In the genomic region with DNA sequence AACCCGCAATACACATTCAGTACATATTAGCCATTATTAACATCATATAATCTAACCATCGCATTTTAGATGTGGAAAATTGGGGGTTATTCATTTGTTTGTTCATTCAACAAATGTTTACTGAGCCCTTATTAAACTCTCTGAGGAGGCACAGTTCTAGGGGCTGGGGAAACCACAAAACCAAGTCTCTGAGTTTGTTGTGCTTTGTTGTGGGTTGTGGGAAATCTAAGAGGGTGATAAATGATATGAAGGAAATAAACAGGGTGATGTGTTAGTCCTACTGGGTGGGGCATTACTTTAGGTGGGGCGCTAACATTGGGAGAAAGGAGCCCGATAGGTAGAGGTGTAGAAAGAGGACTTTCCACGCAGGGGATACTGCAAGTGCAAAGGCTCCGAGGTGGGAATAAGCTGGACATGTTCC, we compare ENCODE assay signal across 11 cellular contexts.
DNase-seq lines count a peak whose midpoint lies in the region; ATAC-seq and TF ChIP-seq lines count a peak whose summit lies in the region.
"Had no signal": no experiment of that assay in that cellular context is flagged by ENCODE, and none has a peak within 500 bp of the region (broad histone marks: within the 10 kb centered on the region; RNA-seq: fewer than 3 reads in every experiment).

No MANE protein-coding gene starts in this region.

- H3K27me3 ChIP-seq in DND-41 (ENCODE audit: insufficient read depth, low read length, poor library complexity) (peaks cover 39% of the 10 kb centered on the region), left lung (no peaks in the 10 kb centered on the region)

- CTCF ChIA-PET in activated CD8-positive, alpha-beta T cell treated with anti-CD3 and anti-CD28 coated beads for 36 hours (lab: Charles Lee): interaction anchor here (0.6 to 3.0 kb wide), 24 partner anchors 9 to 234 kb away, joined by 3 to 29 read pairs (median 3); partner anchors contain the start of gene CLINT1

- no peak overlapping the region for H3K4me2 ChIP-seq in DND-41 (ENCODE audit: insufficient read depth, low read length)

- H3K36me3 ChIP-seq in DND-41 (ENCODE audit: insufficient read depth, low read length) (no peaks in the 10 kb centered on the region), left lung (no peaks in the 10 kb centered on the region)

- in situ Hi-C loops in KBM-7 (cut with MboI; ENCODE audit: low pct_unique_long_range_greater_than_20kb, low sequenced_read_pairs): no loop called here

- intact Hi-C loops in activated CD8-positive, alpha-beta T cell treated with anti-CD3 and anti-CD28 coated beads for 36 hours (cut with micrococcal nuclease): loop anchor here (5.0 kb wide), 1 partner anchor 177 kb away; no protein-coding TSS in a partner anchor
- intact Hi-C loops in left lung (cut with DNase I): loop anchor here in 1 of 2 donors (10.0 kb wide), 1 partner anchor 169 kb away; no protein-coding TSS in a partner anchor

- H3K79me2 ChIP-seq in DND-41 (ENCODE audit: insufficient read depth, low read length): no peaks in the 10 kb centered on the region

- no peaks in the 10 kb centered on the region for H3K9me3 ChIP-seq in DND-41 (ENCODE audit: insufficient read depth, low read length, severe bottlenecking)
- no peaks in the 10 kb centered on the region for H3K9me3 ChIP-seq in left lung

- peaks cover 25% of the 10 kb centered on the region for H3K27me3 Mint-ChIP-seq in activated CD8-positive, alpha-beta T cell treated with anti-CD3 and anti-CD28 coated beads for 36 hours
- peaks cover 1% of the 10 kb centered on the region for H3K27me3 Mint-ChIP-seq in endothelial cell (ENCODE audit: unreplicated experiment)

- H3K27ac ChIP-seq in DND-41 (ENCODE audit: low read length) (no peak overlapping the region), left lung (no peak overlapping the region)
- H3K27ac ChIP-seq: epithelial cell of prostate, VCaP had no signal

- H3K4me3 ChIP-seq in DND-41 (ENCODE audit: low read depth in 1 of 2, low read length in 2 of 2) (no peak overlapping the region), left lung (no peak overlapping the region)

- H3K4me3 Mint-ChIP-seq in activated CD8-positive, alpha-beta T cell treated with anti-CD3 and anti-CD28 coated beads for 36 hours: no peak overlapping the region
- no peak overlapping the region for H3K4me3 Mint-ChIP-seq in endothelial cell (ENCODE audit: unreplicated experiment)
- H3K4me3 Mint-ChIP-seq: mesothelial cell of epicardium had no signal

- H2AFZ ChIP-seq in DND-41 (ENCODE audit: low read depth, low read length): no peak overlapping the region

- POLR2A ChIA-PET in activated CD8-positive, alpha-beta T cell treated with anti-CD3 and anti-CD28 coated beads for 36 hours (lab: Charles Lee): interaction anchor here (0.9 kb wide), 1 partner anchor 103 kb away, joined by 3 read pairs; no protein-coding TSS in a partner anchor

- DNase-seq in A172 (ENCODE audit: low spot score) (peak; percentile 14), DND-41 (peak; percentile 64), left lung (no peak), KBM-7 (no peak), endothelial cell (ENCODE audit: low spot score) (no peak), NCI-H1436 (lab: John Stamatoyannopoulos, UW) (no peak)
- no peak for DNase-seq in activated CD8-positive, alpha-beta T cell treated with anti-CD3 and anti-CD28 coated beads for 36 hours
- no peak for DNase-seq in stimulated activated CD4-positive, alpha-beta T cell treated with anti-CD3 and anti-CD28 coated beads, Interleukin-2, amount 100 ng/mL, for 24 hours

- H3K9ac ChIP-seq in DND-41 (ENCODE audit: low read depth, low read length): no peak overlapping the region

- H4K20me1 ChIP-seq in DND-41 (ENCODE audit: insufficient read depth, low read length): peaks cover 12% of the 10 kb centered on the region; the same call in 1 of the 2 replicates

- H3K27ac Mint-ChIP-seq in activated CD8-positive, alpha-beta T cell treated with anti-CD3 and anti-CD28 coated beads for 36 hours: no peak overlapping the region
- H3K27ac Mint-ChIP-seq in endothelial cell (ENCODE audit: unreplicated experiment): no peak overlapping the region
- H3K27ac Mint-ChIP-seq: mesothelial cell of epicardium had no signal

- no peaks in the 10 kb centered on the region for H3K36me3 Mint-ChIP-seq in activated CD8-positive, alpha-beta T cell treated with anti-CD3 and anti-CD28 coated beads for 36 hours (ENCODE audit: low read depth)
- H3K36me3 Mint-ChIP-seq in endothelial cell (ENCODE audit: low read depth, unreplicated experiment): no peaks in the 10 kb centered on the region
- H3K36me3 Mint-ChIP-seq: mesothelial cell of epicardium had no signal

- H3K4me1 Mint-ChIP-seq in activated CD8-positive, alpha-beta T cell treated with anti-CD3 and anti-CD28 coated beads for 36 hours (ENCODE audit: low read depth): peaks cover 12% of the 10 kb centered on the region
- no peaks in the 10 kb centered on the region for H3K4me1 Mint-ChIP-seq in endothelial cell (ENCODE audit: unreplicated experiment)

- TF ChIP-seq CTCF in DND-41 (IDR thresholded peaks at IDR 0.05; ENCODE audit: borderline replicate concordance, extremely low read depth, low read length, poor library complexity, severe bottlenecking): no peak
- no peak for TF ChIP-seq CTCF in activated CD8-positive, alpha-beta T cell treated with anti-CD3 and anti-CD28 coated beads for 36 hours (IDR thresholded peaks at IDR 0.05)
- no peak for TF ChIP-seq CTCF in left lung (IDR thresholded peaks at IDR 0.05)
- no peak for TF ChIP-seq CTCF in endothelial cell (IDR thresholded peaks at IDR 0.05; ENCODE audit: unreplicated experiment)

- no peaks in the 10 kb centered on the region for H3K9me3 Mint-ChIP-seq in activated CD8-positive, alpha-beta T cell treated with anti-CD3 and anti-CD28 coated beads for 36 hours
- no peaks in the 10 kb centered on the region for H3K9me3 Mint-ChIP-seq in endothelial cell (ENCODE audit: unreplicated experiment)
- H3K9me3 Mint-ChIP-seq: mesothelial cell of epicardium had no signal

- peak; percentile 97 for ATAC-seq in DND-41 (ENCODE audit: insufficient read depth, low read depth)
- peak; percentile 51 for ATAC-seq in activated CD8-positive, alpha-beta T cell treated with anti-CD3 and anti-CD28 coated beads for 36 hours
- peak; percentile 27 for ATAC-seq in left lung

- H3K4me1 ChIP-seq in DND-41 (ENCODE audit: insufficient read depth, low read length) (peaks cover 14% of the 10 kb centered on the region), left lung (no peaks in the 10 kb centered on the region)

Comparison
In these comparisons a context has a peak if more than half of its experiments do, and no peak if none do; other contexts are left out.
1. DNase-seq: peak in A172 (single experiment) and DND-41 (single experiment); none in activated CD8-positive, alpha-beta T cell treated with anti-CD3 and anti-CD28 coated beads for 36 hours (single experiment), left lung (0 of 2), stimulated activated CD4-positive, alpha-beta T cell treated with anti-CD3 and anti-CD28 coated beads, Interleukin-2, amount 100 ng/mL, for 24 hours (0 of 2), KBM-7 (single experiment), endothelial cell (single experiment) and NCI-H1436 (single experiment).
2. ATAC-seq: peak in every context shown above with its lines; median percentile 97 in DND-41; 51 in activated CD8-positive, alpha-beta T cell treated with anti-CD3 and anti-CD28 coated beads for 36 hours; 27 in left lung.